ENCODE assay signal across 10 cellular contexts in the genomic region with DNA sequence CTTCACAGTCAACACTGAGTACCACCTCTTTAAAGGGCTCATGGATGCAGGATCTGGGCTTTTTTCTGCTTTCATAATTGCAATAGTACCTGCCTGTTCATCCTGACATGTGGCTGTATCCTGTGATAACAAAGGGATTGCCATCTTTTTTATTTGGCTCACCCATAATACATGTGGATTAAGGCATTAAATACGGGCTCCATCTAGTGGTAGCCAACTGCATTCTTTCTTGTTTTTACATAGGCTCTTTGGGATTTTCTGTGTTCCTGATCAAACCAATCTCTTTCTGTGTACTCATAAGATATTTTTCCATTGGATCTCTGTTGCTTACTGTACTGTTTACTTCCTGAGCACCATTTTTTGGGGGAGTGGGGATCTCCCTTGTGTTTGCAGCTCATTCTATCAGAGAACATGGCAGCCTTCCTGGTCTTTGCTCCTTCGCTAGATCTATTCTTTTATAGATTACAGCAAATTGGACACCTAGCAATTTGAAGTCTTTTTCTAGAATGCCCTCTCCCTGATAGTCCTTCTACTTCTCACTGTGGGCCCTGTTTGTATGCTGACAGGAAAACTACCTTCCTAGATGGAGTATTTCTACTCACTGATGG.
A peak's percentile ranks its signal among the peaks of the same experiment; 100 is the strongest.
DNase-seq lines count a peak whose midpoint lies in the region; ATAC-seq, FAIRE-seq and TF ChIP-seq lines count a peak whose summit lies in the region.
"Had no signal": no experiment of that assay in that cellular context is flagged by ENCODE, and none has a peak within 500 bp of the region (broad histone marks: within the 10 kb centered on the region; RNA-seq: fewer than 3 reads in every experiment).

No MANE protein-coding gene starts in this region.

- H3K4me3 Mint-ChIP-seq in WTC11, result no peak overlapping the region
- H3K4me3 Mint-ChIP-seq in activated T-cell treated with anti-CD3 and anti-CD28 coated beads, Interleukin-2, amount 50 U/mL, for 24 hours, result no peak overlapping the region
- H3K4me3 Mint-ChIP-seq: dendritic cell treated with granulocyte-macrophage colony-stimulating factor and Interleukin-4, amounts not matched to agents 40 ng/mL and 50 ng/mL, for 4 days; stimulated activated naive CD8-positive, alpha-beta T cell treated with anti-CD3 and anti-CD28 coated beads, Interleukin-15, Interleukin-2, amounts not matched to agents 100 ng/mL and 50 ng/mL, for 24 hours had no signal

- no peak overlapping the region for H3K27ac Mint-ChIP-seq in WTC11
- no peak overlapping the region for H3K27ac Mint-ChIP-seq in activated T-cell treated with anti-CD3 and anti-CD28 coated beads, Interleukin-2, amount 50 U/mL, for 24 hours
- H3K27ac Mint-ChIP-seq: dendritic cell treated with granulocyte-macrophage colony-stimulating factor and Interleukin-4, amounts not matched to agents 40 ng/mL and 50 ng/mL, for 4 days; stimulated activated naive CD8-positive, alpha-beta T cell treated with anti-CD3 and anti-CD28 coated beads, Interleukin-15, Interleukin-2, amounts not matched to agents 100 ng/mL and 50 ng/mL, for 24 hours had no signal

- DNase-seq in AG08395 (ENCODE audit: low spot score), result peak; percentile 3
- DNase-seq in NCI-H1930 (lab: John Stamatoyannopoulos, UW), result peak; percentile 4 to 18
- DNase-seq in WTC11 (ENCODE audit: low spot score), result no peak
- no peak for DNase-seq in dedifferentiated amniotic fluid mesenchymal stem cell (ENCODE audit: extremely low spot score)
- DNase-seq in activated T-cell treated with anti-CD3 and anti-CD28 coated beads, Interleukin-2, amount 50 U/mL, for 24 hours, result no peak

- CTCF ChIA-PET in WTC11 (lab: Charles Lee), result no interaction called here

- peaks cover 43% of the 10 kb centered on the region for H3K4me1 Mint-ChIP-seq in WTC11
- H3K4me1 Mint-ChIP-seq in activated T-cell treated with anti-CD3 and anti-CD28 coated beads, Interleukin-2, amount 50 U/mL, for 24 hours (ENCODE audit: low read depth), result no peaks in the 10 kb centered on the region

- H3K9me3 Mint-ChIP-seq in WTC11, result peaks cover 25% of the 10 kb centered on the region
- H3K9me3 Mint-ChIP-seq in activated T-cell treated with anti-CD3 and anti-CD28 coated beads, Interleukin-2, amount 50 U/mL, for 24 hours, result no peaks in the 10 kb centered on the region
- H3K9me3 Mint-ChIP-seq: dendritic cell treated with granulocyte-macrophage colony-stimulating factor and Interleukin-4, amounts not matched to agents 40 ng/mL and 50 ng/mL, for 4 days; stimulated activated naive CD8-positive, alpha-beta T cell treated with anti-CD3 and anti-CD28 coated beads, Interleukin-15, Interleukin-2, amounts not matched to agents 100 ng/mL and 50 ng/mL, for 24 hours had no signal

- peak; percentile 90 for FAIRE-seq in islet of Langerhans (lab: Jason Lieb, UNC)

- H3K27me3 Mint-ChIP-seq in WTC11 (ENCODE audit: low read depth), result no peaks in the 10 kb centered on the region; the same call in 1 of the 2 replicates
- H3K27me3 Mint-ChIP-seq in activated T-cell treated with anti-CD3 and anti-CD28 coated beads, Interleukin-2, amount 50 U/mL, for 24 hours, result no peaks in the 10 kb centered on the region
- H3K27me3 Mint-ChIP-seq: dendritic cell treated with granulocyte-macrophage colony-stimulating factor and Interleukin-4, amounts not matched to agents 40 ng/mL and 50 ng/mL, for 4 days; stimulated activated naive CD8-positive, alpha-beta T cell treated with anti-CD3 and anti-CD28 coated beads, Interleukin-15, Interleukin-2, amounts not matched to agents 100 ng/mL and 50 ng/mL, for 24 hours had no signal

- peak; percentile 27 for TF ChIP-seq CTCF in WTC11 (IDR thresholded peaks at IDR 0.05)

- ATAC-seq in GM21390 (IDR thresholded peaks at IDR 0.05; ENCODE audit: unreplicated experiment), result peak; percentile 67
- peak; percentile 78 for ATAC-seq in WTC11
- no peak for ATAC-seq in HG03108 (IDR thresholded peaks at IDR 0.05; ENCODE audit: unreplicated experiment)

- POLR2A ChIA-PET in WTC11 (lab: Charles Lee), result no interaction called here

- H3K36me3 Mint-ChIP-seq in WTC11, result peaks cover 13% of the 10 kb centered on the region
- no peaks in the 10 kb centered on the region for H3K36me3 Mint-ChIP-seq in activated T-cell treated with anti-CD3 and anti-CD28 coated beads, Interleukin-2, amount 50 U/mL, for 24 hours (ENCODE audit: low read depth)

TF ChIP-seq in WTC11, 78 proteins besides CTCF, POLR2A, EP300 and RAD21:
- TF ChIP-seq FOXK1 (CRISPR knock-in tag; IDR thresholded peaks at IDR 0.05), result no peak
- TF ChIP-seq, protein P1, sequence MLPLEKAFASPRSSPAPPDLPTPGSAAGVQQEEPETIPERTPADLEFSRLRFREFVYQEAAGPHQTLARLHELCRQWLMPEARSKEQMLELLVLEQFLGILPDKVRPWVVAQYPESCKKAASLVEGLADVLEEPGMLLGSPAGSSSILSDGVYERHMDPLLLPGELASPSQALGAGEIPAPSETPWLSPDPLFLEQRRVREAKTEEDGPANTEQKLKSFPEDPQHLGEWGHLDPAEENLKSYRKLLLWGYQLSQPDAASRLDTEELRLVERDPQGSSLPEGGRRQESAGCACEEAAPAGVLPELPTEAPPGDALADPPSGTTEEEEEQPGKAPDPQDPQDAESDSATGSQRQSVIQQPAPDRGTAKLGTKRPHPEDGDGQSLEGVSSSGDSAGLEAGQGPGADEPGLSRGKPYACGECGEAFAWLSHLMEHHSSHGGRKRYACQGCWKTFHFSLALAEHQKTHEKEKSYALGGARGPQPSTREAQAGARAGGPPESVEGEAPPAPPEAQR (CRISPR knock-in tag; IDR thresholded peaks at IDR 0.05), result no peak
- no peak for TF ChIP-seq ZNF317 (CRISPR knock-in tag; IDR thresholded peaks at IDR 0.05; ENCODE audit: borderline replicate concordance, low read depth)
- TF ChIP-seq, protein P2, sequence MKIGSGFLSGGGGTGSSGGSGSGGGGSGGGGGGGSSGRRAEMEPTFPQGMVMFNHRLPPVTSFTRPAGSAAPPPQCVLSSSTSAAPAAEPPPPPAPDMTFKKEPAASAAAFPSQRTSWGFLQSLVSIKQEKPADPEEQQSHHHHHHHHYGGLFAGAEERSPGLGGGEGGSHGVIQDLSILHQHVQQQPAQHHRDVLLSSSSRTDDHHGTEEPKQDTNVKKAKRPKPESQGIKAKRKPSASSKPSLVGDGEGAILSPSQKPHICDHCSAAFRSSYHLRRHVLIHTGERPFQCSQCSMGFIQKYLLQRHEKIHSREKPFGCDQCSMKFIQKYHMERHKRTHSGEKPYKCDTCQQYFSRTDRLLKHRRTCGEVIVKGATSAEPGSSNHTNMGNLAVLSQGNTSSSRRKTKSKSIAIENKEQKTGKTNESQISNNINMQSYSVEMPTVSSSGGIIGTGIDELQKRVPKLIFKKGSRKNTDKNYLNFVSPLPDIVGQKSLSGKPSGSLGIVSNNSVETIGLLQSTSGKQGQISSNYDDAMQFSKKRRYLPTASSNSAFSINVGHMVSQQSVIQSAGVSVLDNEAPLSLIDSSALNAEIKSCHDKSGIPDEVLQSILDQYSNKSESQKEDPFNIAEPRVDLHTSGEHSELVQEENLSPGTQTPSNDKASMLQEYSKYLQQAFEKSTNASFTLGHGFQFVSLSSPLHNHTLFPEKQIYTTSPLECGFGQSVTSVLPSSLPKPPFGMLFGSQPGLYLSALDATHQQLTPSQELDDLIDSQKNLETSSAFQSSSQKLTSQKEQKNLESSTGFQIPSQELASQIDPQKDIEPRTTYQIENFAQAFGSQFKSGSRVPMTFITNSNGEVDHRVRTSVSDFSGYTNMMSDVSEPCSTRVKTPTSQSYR (CRISPR knock-in tag; IDR thresholded peaks at IDR 0.05), result no peak
- TF ChIP-seq, protein P3, sequence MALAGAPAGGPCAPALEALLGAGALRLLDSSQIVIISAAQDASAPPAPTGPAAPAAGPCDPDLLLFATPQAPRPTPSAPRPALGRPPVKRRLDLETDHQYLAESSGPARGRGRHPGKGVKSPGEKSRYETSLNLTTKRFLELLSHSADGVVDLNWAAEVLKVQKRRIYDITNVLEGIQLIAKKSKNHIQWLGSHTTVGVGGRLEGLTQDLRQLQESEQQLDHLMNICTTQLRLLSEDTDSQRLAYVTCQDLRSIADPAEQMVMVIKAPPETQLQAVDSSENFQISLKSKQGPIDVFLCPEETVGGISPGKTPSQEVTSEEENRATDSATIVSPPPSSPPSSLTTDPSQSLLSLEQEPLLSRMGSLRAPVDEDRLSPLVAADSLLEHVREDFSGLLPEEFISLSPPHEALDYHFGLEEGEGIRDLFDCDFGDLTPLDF (CRISPR knock-in tag; IDR thresholded peaks at IDR 0.05), result no peak
- no peak for TF ChIP-seq NR1H2 (CRISPR knock-in tag; IDR thresholded peaks at IDR 0.05)

Comparison
In these comparisons a context has a peak if more than half of its experiments do, and no peak if none do; other contexts are left out.
1. DNase-seq: peak in AG08395 (single experiment) and NCI-H1930 (2 of 2); none in WTC11 (single experiment), dedifferentiated amniotic fluid mesenchymal stem cell (single experiment) and activated T-cell treated with anti-CD3 and anti-CD28 coated beads, Interleukin-2, amount 50 U/mL, for 24 hours (single experiment).